ENCODE assay signal across 8 cellular contexts in genomic region chr9:129751841-129752801, GRCh38. TPM values are rescaled to one million over a fixed set of nuclear protein-coding genes. Genes with fewer than 3 reads are reported as not detected.
DNase-seq lines count a peak whose midpoint lies in the region; ATAC-seq and TF ChIP-seq lines count a peak whose summit lies in the region.

No MANE protein-coding gene starts in this region.

- POLR2A ChIA-PET in CD4-positive, alpha-beta memory T cell (lab: Charles Lee; ENCODE audit: partially characterized antibody), result no interaction called here

- H3K36me3 ChIP-seq in iPS-20b (ENCODE audit: insufficient read depth, low read depth, low read length), result no peaks in the 10 kb centered on the region
- no peaks in the 10 kb centered on the region for H3K36me3 ChIP-seq in subcutaneous abdominal adipose tissue (ENCODE audit: control insufficient read depth in 5 of 5, insufficient read depth in 5 of 5, low read length in 5 of 5)
- H3K36me3 ChIP-seq in CD4-positive, alpha-beta memory T cell (ENCODE audit: insufficient read depth, low read length), result no peaks in the 10 kb centered on the region

- H3K9me3 Mint-ChIP-seq in CD4-positive, alpha-beta memory T cell, result no peaks in the 10 kb centered on the region

- no peaks in the 10 kb centered on the region for H3K36me3 Mint-ChIP-seq in CD4-positive, alpha-beta memory T cell

- no peaks in the 10 kb centered on the region for H3K27me3 Mint-ChIP-seq in CD4-positive, alpha-beta memory T cell

- H3K9ac ChIP-seq in iPS-20b (ENCODE audit: low read depth, low read length) (no peak overlapping the region), subcutaneous abdominal adipose tissue (ENCODE audit: low read length in 5 of 5) (peak overlapping the region in 4 of 5 donors; percentile 2 to 68 (median 32))

- no peak for TF ChIP-seq CTCF in VCaP (conservative IDR thresholded peaks at IDR 0.05)

- no peak overlapping the region for H3K4me3 Mint-ChIP-seq in CD4-positive, alpha-beta memory T cell

- DNase-seq in NCI-H2029 (lab: John Stamatoyannopoulos, UW) (peak; percentile 44), NCI-H2029 treated with DMSO at 0.1 percent for 48 hours (lab: John Stamatoyannopoulos, UW) (no peak)
- DNase-seq in stimulated activated CD4-positive, alpha-beta T cell treated with anti-CD3 and anti-CD28 coated beads, Interleukin-4, amount 100 ng/mL, for 1 hour, result no peak
- DNase-seq in CD4-positive, alpha-beta memory T cell, result no peak

- CTCF ChIA-PET in CD4-positive, alpha-beta memory T cell (lab: Charles Lee; ENCODE audit: partially characterized antibody), result interaction anchor here (0.8 to 1.6 kb wide), 2 partner anchors 14 to 28 kb away, joined by 3 to 5 read pairs; no protein-coding TSS in a partner anchor

- intact Hi-C loops in CD4-positive, alpha-beta memory T cell (cut with micrococcal nuclease), result no loop called here

- H3K4me1 ChIP-seq in iPS-20b (ENCODE audit: insufficient read depth, low read length) (no peaks in the 10 kb centered on the region), subcutaneous abdominal adipose tissue (ENCODE audit: control insufficient read depth in 5 of 5, insufficient read depth in 5 of 5, low read length in 5 of 5) (peaks cover 2 to 22% (median 16%) of the 10 kb centered on the region in 5 donors)
- H3K4me1 ChIP-seq in CD4-positive, alpha-beta memory T cell (ENCODE audit: insufficient read depth, low read length), result peaks cover 16% of the 10 kb centered on the region

- H3K4me3 ChIP-seq in iPS-20b (ENCODE audit: low read length) (peak overlapping the region; percentile 33; the same call in 1 of the 2 replicates), subcutaneous abdominal adipose tissue (ENCODE audit: low read depth in 1 of 5, low read length in 5 of 5) (peak overlapping the region; percentile 33 to 73 (median 63))
- no peak overlapping the region for H3K4me3 ChIP-seq in CD4-positive, alpha-beta memory T cell (ENCODE audit: low read length in 2 of 2)

- no peaks in the 10 kb centered on the region for H3K9me3 ChIP-seq in iPS-20b (ENCODE audit: insufficient read depth, low read depth, low read length)
- H3K9me3 ChIP-seq in subcutaneous abdominal adipose tissue (ENCODE audit: control insufficient read depth in 5 of 5, low read length in 5 of 5), result no peaks in the 10 kb centered on the region
- no peaks in the 10 kb centered on the region for H3K9me3 ChIP-seq in CD4-positive, alpha-beta memory T cell (ENCODE audit: control insufficient read depth in 1 of 2, low read length in 2 of 2)

- H3K27ac ChIP-seq in VCaP (peak overlapping the region; percentile 87), iPS-20b (ENCODE audit: low read length) (no peak overlapping the region), subcutaneous abdominal adipose tissue (ENCODE audit: low read depth, low read length) (peak overlapping the region; percentile 23)
- no peak overlapping the region for H3K27ac ChIP-seq in CD4-positive, alpha-beta memory T cell (ENCODE audit: low read depth, low read length)

- peaks cover 10% of the 10 kb centered on the region for H3K27me3 ChIP-seq in iPS-20b (ENCODE audit: insufficient read depth, low read length)
- peaks cover 12 to 31% (median 28%) of the 10 kb centered on the region in 5 donors for H3K27me3 ChIP-seq in subcutaneous abdominal adipose tissue (ENCODE audit: control insufficient read depth in 5 of 5, insufficient read depth in 4 of 5, low read length in 5 of 5)
- no peaks in the 10 kb centered on the region for H3K27me3 ChIP-seq in CD4-positive, alpha-beta memory T cell (ENCODE audit: insufficient read depth, low read length)

- peaks cover 2 to 14% (median 11%) of the 10 kb centered on the region in 4 donors for H3K4me1 Mint-ChIP-seq in CD4-positive, alpha-beta memory T cell

- H3K27ac Mint-ChIP-seq in CD4-positive, alpha-beta memory T cell, result no peak overlapping the region

- ATAC-seq in HG03571 (IDR thresholded peaks at IDR 0.05; ENCODE audit: unreplicated experiment), result no peak

RNA-seq across cellular contexts. Expression of gene PTGES, which starts 0.7 kb away (rescaled TPM):
- not detected for total RNA-seq in CD4-positive, alpha-beta memory T cell
- not detected for polyA plus RNA-seq in CD4-positive, alpha-beta memory T cell

RNA-seq across cellular contexts. Expression of gene TOR1B, which starts 50.9 kb away (rescaled TPM):
- 10 to 100 TPM; 29.5 to 33.0 TPM for total RNA-seq in CD4-positive, alpha-beta memory T cell
- 10 to 100 TPM; 17.5 to 24.4 TPM for polyA plus RNA-seq in CD4-positive, alpha-beta memory T cell

Comparison
In these comparisons a context has a peak if more than half of its experiments do, and no peak if none do; other contexts are left out.
1. H3K27ac ChIP-seq: peak in VCaP (single experiment) and subcutaneous abdominal adipose tissue (single experiment); none in iPS-20b (single experiment) and CD4-positive, alpha-beta memory T cell (single experiment).
2. H3K4me3 ChIP-seq: peak in iPS-20b (single experiment) and subcutaneous abdominal adipose tissue (5 of 5); none in CD4-positive, alpha-beta memory T cell (0 of 2).